ENCODE assay signal across 14 cellular contexts in the genomic region with DNA sequence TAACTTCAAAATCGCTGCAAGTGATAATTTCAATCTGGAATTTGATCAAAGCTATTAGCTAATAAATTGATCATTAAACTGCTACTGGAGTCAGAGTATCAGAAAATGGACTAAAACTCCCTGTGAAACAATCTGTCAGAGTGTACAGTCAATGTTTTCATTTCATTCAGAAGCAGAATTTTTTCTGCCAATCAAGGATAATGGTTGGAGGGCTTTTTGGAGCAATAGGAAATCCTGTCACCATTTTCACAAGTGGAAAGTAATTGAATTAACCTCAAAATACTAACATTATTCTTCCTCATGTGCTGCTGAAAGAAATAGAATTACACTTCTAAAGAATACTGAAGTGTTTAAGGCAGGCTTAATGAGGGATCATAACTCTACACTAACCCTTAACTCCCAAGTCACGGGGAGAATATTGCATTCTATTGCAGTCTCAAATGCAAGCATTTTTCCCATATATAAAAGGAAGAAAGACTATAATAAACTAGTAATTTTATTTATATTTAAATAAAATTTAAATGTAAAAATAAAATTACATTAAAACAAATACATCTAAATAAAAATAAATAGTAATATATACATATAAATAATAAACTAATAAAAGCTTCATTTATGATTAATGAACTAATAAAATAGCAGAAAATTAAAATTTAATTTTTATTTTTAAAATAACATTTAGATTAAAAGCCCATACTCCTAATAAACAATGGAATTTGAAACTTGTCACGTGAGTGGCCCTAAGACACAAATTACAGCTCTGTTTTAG.
DNase-seq lines count a peak whose midpoint lies in the region; ATAC-seq, FAIRE-seq and TF ChIP-seq lines count a peak whose summit lies in the region.
"Had no signal": no experiment of that assay in that cellular context is flagged by ENCODE, and none has a peak within 500 bp of the region (broad histone marks: within the 10 kb centered on the region; RNA-seq: fewer than 3 reads in every experiment).

No MANE protein-coding gene starts in this region.

- H3K36me3 ChIP-seq in A673 (ENCODE audit: insufficient read depth, low read length, poor library complexity, severe bottlenecking), result no peaks in the 10 kb centered on the region
- H3K36me3 ChIP-seq in kidney (ENCODE audit: control insufficient read depth in 1 of 2, insufficient read depth in 2 of 2, low read length in 2 of 2), result no peaks in the 10 kb centered on the region
- no peaks in the 10 kb centered on the region for H3K36me3 ChIP-seq in small intestine (ENCODE audit: control insufficient read depth in 2 of 2, insufficient read depth in 2 of 2, low read length in 2 of 2)
- H3K36me3 ChIP-seq: BE2C had no signal

- peak; percentile 7 for DNase-seq in A673 (ENCODE audit: low spot score)
- no peak for DNase-seq in kidney
- DNase-seq in small intestine, result no peak
- no peak for DNase-seq in GM13977 (ENCODE audit: low spot score)
- no peak for DNase-seq in NCI-H2171 (lab: John Stamatoyannopoulos, UW)
- DNase-seq: BE2C; CD4-positive, alpha-beta memory T cell; DMS79; GOT3; H9 had no signal

- TF ChIP-seq CTCF in A673 (conservative IDR thresholded peaks at IDR 0.05; ENCODE audit: low read depth, low read length) (no peak), kidney (IDR thresholded peaks at IDR 0.05; ENCODE audit: borderline replicate concordance, extremely low read depth, insufficient read depth) (no peak), GM13977 (IDR thresholded peaks at IDR 0.05; ENCODE audit: extremely low read depth, insufficient read depth, missing control alignments) (no peak)

- H3K9ac ChIP-seq in kidney (ENCODE audit: low read length in 2 of 2), result no peak overlapping the region

- H3K4me3 ChIP-seq in A673 (ENCODE audit: low read depth, low read length, poor library complexity, severe bottlenecking) (no peak overlapping the region), kidney (ENCODE audit: low read length in 2 of 2) (no peak overlapping the region), small intestine (ENCODE audit: low read depth in 1 of 2, low read length in 2 of 2) (no peak overlapping the region)

- intact Hi-C loops in A673 (cut with micrococcal nuclease; ENCODE audit: unreplicated experiment) (no loop called here), kidney (cut with DNase I) (no loop called here)

- no peak for ATAC-seq in GM21526 (IDR thresholded peaks at IDR 0.05; ENCODE audit: low FRiP score, unreplicated experiment)

- peak; percentile 86 for FAIRE-seq in TTC549 (lab: Jason Lieb, UNC)
- peak; percentile 91 for FAIRE-seq in kidney (lab: Jason Lieb, UNC)
- peak; percentile 87 for FAIRE-seq in small intestine (lab: Jason Lieb, UNC)
- FAIRE-seq: GM12891 had no signal

- CTCF ChIA-PET in A673 (lab: Charles Lee), result no interaction called here

- H3K27me3 ChIP-seq in A673 (replicated peaks; ENCODE audit: insufficient read depth, low read depth, low read length, poor library complexity), result peaks cover 16% of the 10 kb centered on the region
- no peaks in the 10 kb centered on the region for H3K27me3 ChIP-seq in small intestine (ENCODE audit: control insufficient read depth in 2 of 2, insufficient read depth in 2 of 2, low read length in 2 of 2)
- H3K27me3 ChIP-seq: BE2C had no signal

- no TSS peak for BruUV-seq in A673 (replicated peaks; lab: Mats Ljungman, UMichigan)

- H3K27ac ChIP-seq in A673 (ENCODE audit: low read depth, low read length, poor library complexity, severe bottlenecking) (no peak overlapping the region), kidney (ENCODE audit: low read depth in 2 of 2, low read length in 2 of 2) (no peak overlapping the region), small intestine (ENCODE audit: low read depth in 1 of 2, low read length in 1 of 2) (no peak overlapping the region)
- H3K27ac ChIP-seq: C4-2B had no signal

- H3K9me3 ChIP-seq in A673 (ENCODE audit: low read depth, low read length, poor library complexity, severe bottlenecking) (no peaks in the 10 kb centered on the region), kidney (ENCODE audit: control insufficient read depth in 1 of 2, low read length in 2 of 2) (no peaks in the 10 kb centered on the region), small intestine (ENCODE audit: control insufficient read depth, low read depth) (no peaks in the 10 kb centered on the region)
- H3K9me3 ChIP-seq: BE2C had no signal

- H3K4me1 ChIP-seq in A673 (ENCODE audit: insufficient read depth, low read length, poor library complexity, severe bottlenecking) (no peaks in the 10 kb centered on the region), kidney (ENCODE audit: control insufficient read depth in 1 of 2, insufficient read depth in 1 of 2, low read depth in 1 of 2, low read length in 2 of 2) (no peaks in the 10 kb centered on the region), small intestine (ENCODE audit: control insufficient read depth in 2 of 2, insufficient read depth in 1 of 2, low read depth in 1 of 2, low read length in 1 of 2) (no peaks in the 10 kb centered on the region)
- H3K4me1 ChIP-seq: BE2C had no signal

- WGBS in small intestine, 3 donors, result 58 to 82% (median 66%) methylated on average over 3 of the region's 3 CpGs

- in situ Hi-C loops in GM13977 (cut with MboI; ENCODE audit: low pct_unique_long_range_greater_than_20kb, low sequenced_read_pairs, unreplicated experiment), result no loop called here

- POLR2A ChIA-PET in A673 (lab: Charles Lee; ENCODE audit: low non-redundant PET), result no interaction called here
